8 cellular contexts compared by ENCODE assay signal in genomic region chr5:124453221-124454032, GRCh38.
DNase-seq lines count a peak whose midpoint lies in the region; ATAC-seq and TF ChIP-seq lines count a peak whose summit lies in the region.

No MANE protein-coding gene starts in this region.

- peak; percentile 98 for ATAC-seq in GM18505 (IDR thresholded peaks at IDR 0.05; ENCODE audit: unreplicated experiment)
- ATAC-seq in GM23338, result no peak

- H3K4me1 Mint-ChIP-seq in GM23338, result peaks cover 9% of the 10 kb centered on the region

- H3K4me3 ChIP-seq in GM23338 (no peak overlapping the region), MG63 (no peak overlapping the region), foreskin fibroblast (ENCODE audit: low read depth in 1 of 2, low read length in 2 of 2) (no peak overlapping the region), left ventricle myocardium inferior (no peak overlapping the region)

- H3K27me3 Mint-ChIP-seq in GM23338 (ENCODE audit: insufficient read depth, low read depth, poor library complexity), result no peaks in the 10 kb centered on the region

- no peak overlapping the region for H3K4me2 ChIP-seq in GM23338

- H3K9me3 Mint-ChIP-seq in GM23338, result no peaks in the 10 kb centered on the region

- H3K79me2 ChIP-seq in GM23338 (replicated peaks; ENCODE audit: insufficient read depth), result no peaks in the 10 kb centered on the region

- H2AFZ ChIP-seq in GM23338, result peak overlapping the region; percentile 19; the same call in 1 of the 2 replicates

- no peak overlapping the region for H3K27ac ChIP-seq in GM23338 (ENCODE audit: low read depth)
- H3K27ac ChIP-seq in left ventricle myocardium inferior (replicated peaks), result no peak overlapping the region
- no peak overlapping the region for H3K27ac ChIP-seq in substantia nigra (ENCODE audit: low read depth, low read length, poor library complexity, severe bottlenecking)

- H3K4me1 ChIP-seq in GM23338 (ENCODE audit: insufficient read depth) (peaks cover 5% of the 10 kb centered on the region; the same call in 1 of the 2 replicates), left ventricle myocardium inferior (peaks cover 24% of the 10 kb centered on the region)

- intact Hi-C loops in left ventricle myocardium inferior (cut with micrococcal nuclease), result no loop called here

- no peaks in the 10 kb centered on the region; the same call in 2 of the 3 replicates for H3K36me3 Mint-ChIP-seq in GM23338 (ENCODE audit: low read depth)

- no peaks in the 10 kb centered on the region; the same call in 1 of the 2 replicates for H3K36me3 ChIP-seq in GM23338 (ENCODE audit: insufficient read depth)
- H3K36me3 ChIP-seq in MG63, result no peaks in the 10 kb centered on the region
- no peaks in the 10 kb centered on the region for H3K36me3 ChIP-seq in left ventricle myocardium inferior

- no peak overlapping the region for H3K4me3 Mint-ChIP-seq in GM23338

- DNase-seq in GM23338 (ENCODE audit: low spot score) (no peak), MG63 (peak; percentile 72), foreskin fibroblast (peak; percentile 72 to 76), SKM-1 treated with dmso at 0.1 percent for 144 hours (lab: John Stamatoyannopoulos, UW; ENCODE audit: unreplicated experiment) (no peak), nucleus accumbens (lab: John Stamatoyannopoulos, UW) (no peak), left ventricle myocardium inferior (no peak), substantia nigra (lab: John Stamatoyannopoulos, UW) (no peak)

- H3K9me3 ChIP-seq in MG63 (no peaks in the 10 kb centered on the region), left ventricle myocardium inferior (replicated peaks) (no peaks in the 10 kb centered on the region)

- H3F3A ChIP-seq in GM23338 (replicated peaks; ENCODE audit: low read depth), result no peaks in the 10 kb centered on the region

- H3K27me3 ChIP-seq in GM23338 (ENCODE audit: insufficient read depth) (no peaks in the 10 kb centered on the region), MG63 (no peaks in the 10 kb centered on the region), left ventricle myocardium inferior (ENCODE audit: low read depth) (no peaks in the 10 kb centered on the region)

- no peak for TF ChIP-seq CTCF in GM23338 (conservative IDR thresholded peaks at IDR 0.05; ENCODE audit: low read depth in 2 of 2)
- no peak for TF ChIP-seq CTCF in foreskin fibroblast (IDR thresholded peaks at IDR 0.05; ENCODE audit: low read depth, low read length)
- TF ChIP-seq CTCF in left ventricle myocardium inferior (IDR thresholded peaks at IDR 0.05; ENCODE audit: borderline replicate concordance), result no peak

- H3K9me2 ChIP-seq in GM23338 (ENCODE audit: insufficient read depth), result peaks cover 12% of the 10 kb centered on the region

- no peak overlapping the region for H3K27ac Mint-ChIP-seq in GM23338

- no peak for TF ChIP-seq POLR2A in GM18505 (IDR thresholded peaks at IDR 0.05; ENCODE audit: borderline replicate concordance, extremely low read depth, insufficient read depth, insufficient read length)

- H4K20me1 ChIP-seq in GM23338 (replicated peaks; ENCODE audit: insufficient read depth), result no peaks in the 10 kb centered on the region

TF ChIP-seq in GM23338, 12 proteins besides CTCF, POLR2A, EP300 and RAD21 (continues in another document):
- no peak for TF ChIP-seq ZNF114 (CRISPR knock-in tag; IDR thresholded peaks at IDR 0.05)
- no peak for TF ChIP-seq EZH2 (IDR thresholded peaks at IDR 0.05; ENCODE audit: low read depth, unreplicated experiment)
- no peak for TF ChIP-seq NANOG (IDR thresholded peaks at IDR 0.05; ENCODE audit: borderline replicate concordance)
- TF ChIP-seq CREB1 (CRISPR knock-in tag; IDR thresholded peaks at IDR 0.05; ENCODE audit: low read depth), result no peak
- TF ChIP-seq, protein P1, sequence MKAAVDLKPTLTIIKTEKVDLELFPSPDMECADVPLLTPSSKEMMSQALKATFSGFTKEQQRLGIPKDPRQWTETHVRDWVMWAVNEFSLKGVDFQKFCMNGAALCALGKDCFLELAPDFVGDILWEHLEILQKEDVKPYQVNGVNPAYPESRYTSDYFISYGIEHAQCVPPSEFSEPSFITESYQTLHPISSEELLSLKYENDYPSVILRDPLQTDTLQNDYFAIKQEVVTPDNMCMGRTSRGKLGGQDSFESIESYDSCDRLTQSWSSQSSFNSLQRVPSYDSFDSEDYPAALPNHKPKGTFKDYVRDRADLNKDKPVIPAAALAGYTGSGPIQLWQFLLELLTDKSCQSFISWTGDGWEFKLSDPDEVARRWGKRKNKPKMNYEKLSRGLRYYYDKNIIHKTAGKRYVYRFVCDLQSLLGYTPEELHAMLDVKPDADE (IDR thresholded peaks at IDR 0.05), result no peak
- no peak for TF ChIP-seq ZNF462 (CRISPR knock-in tag; IDR thresholded peaks at IDR 0.05)
- no peak for TF ChIP-seq EZH2phosphoT487 (IDR thresholded peaks at IDR 0.05; ENCODE audit: unreplicated experiment)

Comparison
In these comparisons a context has a peak if more than half of its experiments do, and no peak if none do; other contexts are left out.
1. DNase-seq: peak in MG63 (single experiment) and foreskin fibroblast (2 of 2); none in GM23338 (single experiment), SKM-1 treated with dmso at 0.1 percent for 144 hours (single experiment), nucleus accumbens (0 of 56), left ventricle myocardium inferior (single experiment) and substantia nigra (0 of 49).